ENCODE assay signal across 11 cellular contexts in the genomic region with DNA sequence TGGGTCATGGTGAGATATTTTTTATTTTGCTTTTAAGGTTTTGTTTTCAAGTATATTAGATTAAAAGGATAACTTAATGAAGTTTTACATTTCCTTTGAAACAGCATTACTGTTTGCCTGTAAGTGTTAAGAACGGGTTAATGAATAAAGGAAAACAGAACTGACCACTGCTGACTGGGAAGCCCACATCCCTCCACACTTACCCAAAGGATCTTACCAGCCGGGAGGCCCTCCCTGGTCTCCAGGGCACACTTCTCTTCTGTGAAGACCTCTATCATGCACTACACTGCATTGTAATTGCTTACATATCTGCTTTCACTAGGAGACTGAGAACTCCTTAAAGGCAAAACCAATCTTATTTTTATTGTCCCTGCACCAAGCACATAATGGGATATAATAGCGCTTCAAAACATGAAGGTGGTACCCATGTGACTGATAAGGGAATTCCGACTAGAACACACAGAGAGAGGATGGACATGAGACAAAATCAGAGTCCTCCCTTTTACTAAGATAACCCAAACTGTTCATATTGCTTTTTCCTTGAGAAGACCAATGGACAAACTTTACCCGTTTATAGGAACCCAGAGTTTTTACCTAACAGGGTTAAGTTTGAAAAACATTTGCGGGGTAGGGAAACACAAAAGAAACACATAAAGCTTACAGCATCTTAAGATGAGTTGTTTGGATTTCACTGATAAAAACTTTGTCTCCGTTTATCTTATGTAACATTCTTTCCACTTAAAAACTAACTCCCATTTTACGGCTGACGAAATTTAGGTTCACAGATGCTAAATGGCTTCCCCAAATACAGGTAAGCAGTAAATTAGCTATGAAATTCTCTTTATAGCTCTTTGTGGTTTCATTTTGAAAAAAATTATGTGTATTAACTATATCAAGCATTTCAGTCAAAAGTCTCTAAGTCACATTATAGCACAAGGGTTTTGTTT. TPM values are rescaled to one million over a fixed set of nuclear protein-coding genes. Genes with fewer than 3 reads are reported as not detected.
A peak's percentile ranks its signal among the peaks of the same experiment; 100 is the strongest.
DNase-seq lines count a peak whose midpoint lies in the region; ATAC-seq and TF ChIP-seq lines count a peak whose summit lies in the region.
"Had no signal": no experiment of that assay in that cellular context is flagged by ENCODE, and none has a peak within 500 bp of the region (broad histone marks: within the 10 kb centered on the region; RNA-seq: fewer than 3 reads in every experiment).

No MANE protein-coding gene starts in this region.

- peaks cover 56 to 88% of the 10 kb centered on the region in 2 donors for H3K36me3 Mint-ChIP-seq in stimulated activated naive B cell treated with anti-CD40 and anti-IgM and Interleukin-4, amounts not matched to agents 10 μg/mL and 1 μg/mL and 100 μg/mL, for 72 hours

- H3K9me3 Mint-ChIP-seq in stimulated activated naive B cell treated with anti-CD40 and anti-IgM and Interleukin-4, amounts not matched to agents 10 μg/mL and 1 μg/mL and 100 μg/mL, for 72 hours: peaks cover 0 to 5% of the 10 kb centered on the region in 2 donors
- H3K9me3 Mint-ChIP-seq: nephron progenitor cell had no signal

- WGBS in esophagus muscularis mucosa: 73% methylated on average over 9 of the region's 9 CpGs

- H3K27me3 Mint-ChIP-seq in stimulated activated naive B cell treated with anti-CD40 and anti-IgM and Interleukin-4, amounts not matched to agents 10 μg/mL and 1 μg/mL and 100 μg/mL, for 72 hours: no peaks in the 10 kb centered on the region

- TF ChIP-seq POLR2A in esophagus muscularis mucosa (IDR thresholded peaks at IDR 0.05; ENCODE audit: low read depth): no peak

- DNase-seq in activated CD8-positive, alpha-beta memory T cell treated with anti-CD3 and anti-CD28 coated beads, Interleukin-2, amount 50 U/mL, for 48 hours: peak; percentile 32
- no peak for DNase-seq in activated CD8-positive, alpha-beta memory T cell treated with anti-CD3 and anti-CD28 coated beads, Interleukin-2, amount 50 U/mL, for 4 hours
- peak; percentile 32 for DNase-seq in NCI-H2227 (lab: John Stamatoyannopoulos, UW; ENCODE audit: unreplicated experiment)
- no peak for DNase-seq in esophagus muscularis mucosa (ENCODE audit: extremely low spot score)
- no peak for DNase-seq in stimulated activated naive B cell treated with anti-CD40 and anti-IgM and Interleukin-4, amounts not matched to agents 10 μg/mL and 1 μg/mL and 100 μg/mL, for 72 hours
- no peak for DNase-seq in foreskin melanocyte
- DNase-seq in DMS 273 (lab: John Stamatoyannopoulos, UW; ENCODE audit: unreplicated experiment): no peak
- DNase-seq in activated naive CD4-positive, alpha-beta T cell (lab: John Stamatoyannopoulos, UW): no peak
- DNase-seq: effector memory CD4-positive, alpha-beta T cell; nephron progenitor cell had no signal

- H3K27ac Mint-ChIP-seq in stimulated activated naive B cell treated with anti-CD40 and anti-IgM and Interleukin-4, amounts not matched to agents 10 μg/mL and 1 μg/mL and 100 μg/mL, for 72 hours: peak overlapping the region; percentile 88
- H3K27ac Mint-ChIP-seq: nephron progenitor cell had no signal

- peak overlapping the region; percentile 51 to 57 for H3K4me3 Mint-ChIP-seq in stimulated activated naive B cell treated with anti-CD40 and anti-IgM and Interleukin-4, amounts not matched to agents 10 μg/mL and 1 μg/mL and 100 μg/mL, for 72 hours
- H3K4me3 Mint-ChIP-seq: nephron progenitor cell had no signal

- no peak for TF ChIP-seq CTCF in esophagus muscularis mucosa (IDR thresholded peaks at IDR 0.05)

- H3K27me3 ChIP-seq in esophagus muscularis mucosa: no peaks in the 10 kb centered on the region
- H3K27me3 ChIP-seq: suprapubic skin had no signal

- ATAC-seq in stimulated activated naive B cell treated with anti-CD40 and anti-IgM and Interleukin-4, amounts not matched to agents 10 μg/mL and 1 μg/mL and 100 μg/mL, for 72 hours (replicated peaks): no peak

- H3K9me3 ChIP-seq in esophagus muscularis mucosa: no peaks in the 10 kb centered on the region
- H3K9me3 ChIP-seq: suprapubic skin had no signal

- H3K4me1 Mint-ChIP-seq in stimulated activated naive B cell treated with anti-CD40 and anti-IgM and Interleukin-4, amounts not matched to agents 10 μg/mL and 1 μg/mL and 100 μg/mL, for 72 hours: peaks cover 64 to 100% of the 10 kb centered on the region in 2 donors

- intact Hi-C loops in esophagus muscularis mucosa (cut with DNase I): no loop called here

- peak overlapping the region in 3 of 4 donors; percentile 53 to 60 (median 60) for H3K27ac ChIP-seq in esophagus muscularis mucosa (replicated peaks in 1 of 4)
- H3K27ac ChIP-seq: suprapubic skin had no signal

- H3K36me3 ChIP-seq in esophagus muscularis mucosa: peaks cover 0 to 26% (median 7%) of the 10 kb centered on the region in 4 donors

- no peak for TF ChIP-seq EP300 in esophagus muscularis mucosa (IDR thresholded peaks at IDR 0.05)

- peaks cover 57 to 92% (median 88%) of the 10 kb centered on the region in 4 donors for H3K4me1 ChIP-seq in esophagus muscularis mucosa

- no peak overlapping the region for H3K4me3 ChIP-seq in esophagus muscularis mucosa
- H3K4me3 ChIP-seq: suprapubic skin had no signal

RNA-seq across cellular contexts. Expression of a gene that starts 8.7 kb away (rescaled TPM):
- 100 to 1,000 TPM; 205 to 226 (median 212) TPM for total RNA-seq in esophagus muscularis mucosa

Comparison
In these comparisons a context has a peak if more than half of its experiments do, and no peak if none do; other contexts are left out.
1. DNase-seq: peak in activated CD8-positive, alpha-beta memory T cell treated with anti-CD3 and anti-CD28 coated beads, Interleukin-2, amount 50 U/mL, for 48 hours (single experiment) and NCI-H2227 (single experiment); none in activated CD8-positive, alpha-beta memory T cell treated with anti-CD3 and anti-CD28 coated beads, Interleukin-2, amount 50 U/mL, for 4 hours (single experiment), esophagus muscularis mucosa (single experiment), stimulated activated naive B cell treated with anti-CD40 and anti-IgM and Interleukin-4, amounts not matched to agents 10 μg/mL and 1 μg/mL and 100 μg/mL, for 72 hours (single experiment), foreskin melanocyte (single experiment), DMS 273 (single experiment) and activated naive CD4-positive, alpha-beta T cell (0 of 4).